21 cellular contexts compared by ENCODE assay signal in the genomic region with DNA sequence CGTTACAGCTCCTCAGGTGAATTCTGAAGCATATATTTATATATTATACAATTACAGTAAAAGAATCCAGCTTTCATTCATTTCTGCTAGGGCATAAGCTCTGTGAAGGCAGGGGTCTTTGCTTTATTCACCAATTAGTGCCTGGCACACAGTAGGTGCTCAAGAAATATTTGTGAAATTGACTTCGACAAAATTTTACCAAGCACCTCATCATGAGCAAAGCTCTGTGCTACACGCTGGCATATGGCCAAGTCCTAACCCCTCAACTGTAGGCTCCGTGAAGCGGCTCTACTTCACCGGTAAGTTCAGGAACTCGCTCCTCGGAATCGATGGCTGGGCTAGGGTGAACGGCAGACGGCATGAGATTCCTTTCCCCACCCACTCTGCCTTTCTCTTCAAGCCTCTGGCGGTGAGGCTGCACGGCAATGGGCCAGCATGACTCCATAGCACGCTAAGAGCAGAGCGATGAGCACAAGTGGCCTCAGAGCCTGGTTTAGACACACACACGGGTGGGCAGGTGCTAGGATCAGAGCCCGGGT. TPM values are rescaled to one million over a fixed set of nuclear protein-coding genes. Genes with fewer than 3 reads are reported as not detected.
A peak's percentile ranks its signal among the peaks of the same experiment; 100 is the strongest.
DNase-seq lines count a peak whose midpoint lies in the region; ATAC-seq and TF ChIP-seq lines count a peak whose summit lies in the region.
"Had no signal": no experiment of that assay in that cellular context is flagged by ENCODE, and none has a peak within 500 bp of the region (broad histone marks: within the 10 kb centered on the region; RNA-seq: fewer than 3 reads in every experiment).

No MANE protein-coding gene starts in this region.

- H4K20me1 ChIP-seq in osteoblast (ENCODE audit: insufficient read depth, low read length): peaks cover 17% of the 10 kb centered on the region

- peaks cover 54% of the 10 kb centered on the region for H3K36me3 Mint-ChIP-seq in activated CD4-positive, alpha-beta T cell treated with anti-CD3 and anti-CD28 coated beads, Interleukin-2, amount 10 ng/mL, durations not matched to agents 24 days and 14 days (ENCODE audit: low read depth)
- H3K36me3 Mint-ChIP-seq in CD4-positive, alpha-beta memory T cell: peaks cover 22 to 54% of the 10 kb centered on the region in 2 donors
- H3K36me3 Mint-ChIP-seq in central memory CD8-positive, alpha-beta T cell (ENCODE audit: insufficient read depth): peaks cover 35% of the 10 kb centered on the region

- peaks cover 20% of the 10 kb centered on the region for H3K4me1 ChIP-seq in CD4-positive, alpha-beta memory T cell (ENCODE audit: insufficient read depth, low read length)
- H3K4me1 ChIP-seq in osteoblast (ENCODE audit: insufficient read depth, low read length): no peaks in the 10 kb centered on the region

- TF ChIP-seq CTCF in osteoblast (IDR thresholded peaks at IDR 0.05; ENCODE audit: extremely low read depth, low read depth, low read length): no peak

- peaks cover 48% of the 10 kb centered on the region for H3K79me2 ChIP-seq in osteoblast (ENCODE audit: insufficient read depth, low read length)

- H3K4me2 ChIP-seq in osteoblast (ENCODE audit: insufficient read depth, low read length): no peak overlapping the region
- H3K4me2 ChIP-seq: PC-9 had no signal

- no peak overlapping the region for H2AFZ ChIP-seq in osteoblast (ENCODE audit: low read length)
- H2AFZ ChIP-seq: PC-9 had no signal

- no peaks in the 10 kb centered on the region for H3K9me3 ChIP-seq in CD4-positive, alpha-beta memory T cell (ENCODE audit: control insufficient read depth in 1 of 2, low read length in 2 of 2)
- no peaks in the 10 kb centered on the region for H3K9me3 ChIP-seq in osteoblast (ENCODE audit: low read depth, low read length)
- H3K9me3 ChIP-seq: esophagus squamous epithelium had no signal

- peak overlapping the region; percentile 44 for H3K27ac ChIP-seq in CD4-positive, alpha-beta memory T cell (ENCODE audit: low read depth, low read length)
- H3K27ac ChIP-seq in osteoblast (ENCODE audit: low read depth, low read length): no peak overlapping the region
- H3K27ac ChIP-seq: PC-9 had no signal

- H3K4me3 Mint-ChIP-seq in activated CD4-positive, alpha-beta T cell treated with anti-CD3 and anti-CD28 coated beads, Interleukin-2, amount 10 ng/mL, durations not matched to agents 24 days and 14 days: no peak overlapping the region
- peak overlapping the region in 3 of 8 donors; percentile 65 to 89 (median 75) for H3K4me3 Mint-ChIP-seq in CD4-positive, alpha-beta memory T cell
- H3K4me3 Mint-ChIP-seq in central memory CD8-positive, alpha-beta T cell: peak overlapping the region; percentile 75
- H3K4me3 Mint-ChIP-seq: endodermal cell, type B pancreatic cell had no signal

- no peaks in the 10 kb centered on the region for H3K9me3 Mint-ChIP-seq in activated CD4-positive, alpha-beta T cell treated with anti-CD3 and anti-CD28 coated beads, Interleukin-2, amount 10 ng/mL, durations not matched to agents 24 days and 14 days
- no peaks in the 10 kb centered on the region for H3K9me3 Mint-ChIP-seq in CD4-positive, alpha-beta memory T cell
- H3K9me3 Mint-ChIP-seq in central memory CD8-positive, alpha-beta T cell: no peaks in the 10 kb centered on the region
- H3K9me3 Mint-ChIP-seq: endodermal cell, type B pancreatic cell had no signal

- POLR2A ChIA-PET in CD4-positive, alpha-beta memory T cell (lab: Charles Lee; ENCODE audit: partially characterized antibody): interaction anchor here (1.4 to 2.8 kb wide), 2 partner anchors 9 to 35 kb away, joined by 3 to 19 read pairs; a partner anchor contains a TSS

- no peak overlapping the region for H3K4me3 ChIP-seq in CD4-positive, alpha-beta memory T cell (ENCODE audit: low read length in 2 of 2)
- no peak overlapping the region for H3K4me3 ChIP-seq in osteoblast (ENCODE audit: insufficient read depth, low read length)
- H3K4me3 ChIP-seq: esophagus squamous epithelium, PC-9 had no signal

- DNase-seq in activated CD4-positive, alpha-beta T cell treated with anti-CD3 and anti-CD28 coated beads, Interleukin-2, amount 10 ng/mL, durations not matched to agents 24 days and 14 days: no peak
- no peak for DNase-seq in activated CD4-positive, alpha-beta T cell treated with anti-CD3 and anti-CD28 coated beads for 1 hour
- DNase-seq in CD4-positive, alpha-beta memory T cell: no peak
- no peak for DNase-seq in central memory CD8-positive, alpha-beta T cell (ENCODE audit: low spot score in 2 of 2)
- DNase-seq in osteoblast (ENCODE audit: insufficient read length, low spot score, missing footprints) (peak; percentile 21), NCI-H510A treated with DMSO at 0.1 percent for 48 hours (lab: John Stamatoyannopoulos, UW) (no peak), KG1 (lab: John Stamatoyannopoulos, UW) (no peak), cerebellar nuclear complex (lab: John Stamatoyannopoulos, UW) (no peak)
- DNase-seq: 8988T; activated naive CD4-positive, alpha-beta T cell; COR-L47; endodermal cell; esophagus squamous epithelium; kidney glomerular epithelial cell; NCI-H1048; NCI-H187 treated with DMSO at 0.1 percent for 48 hours; NCI-H2227 treated with DMSO at 0.1 percent for 48 hours; PC-9; retina; SHP77 treated with DMSO at 0.1 percent for 48 hours had no signal

- intact Hi-C loops in activated CD4-positive, alpha-beta T cell treated with anti-CD3 and anti-CD28 coated beads, Interleukin-2, amount 10 ng/mL, durations not matched to agents 24 days and 14 days (cut with micrococcal nuclease): loop anchor here (2.0 kb wide), 1 partner anchor 35 kb away; a partner anchor contains a TSS
- intact Hi-C loops in CD4-positive, alpha-beta memory T cell (cut with micrococcal nuclease): no loop called here

- CTCF ChIA-PET in CD4-positive, alpha-beta memory T cell (lab: Charles Lee; ENCODE audit: partially characterized antibody): interaction anchor here (0.8 to 1.8 kb wide), 2 partner anchors 8 to 33 kb away, joined by 3 to 8 read pairs; a partner anchor contains a TSS

- peaks cover 24% of the 10 kb centered on the region for H3K36me3 ChIP-seq in CD4-positive, alpha-beta memory T cell (ENCODE audit: insufficient read depth, low read length)
- peaks cover 30% of the 10 kb centered on the region for H3K36me3 ChIP-seq in osteoblast (ENCODE audit: insufficient read depth, low read length)

- H3K27me3 ChIP-seq in CD4-positive, alpha-beta memory T cell (ENCODE audit: insufficient read depth, low read length): no peaks in the 10 kb centered on the region
- no peaks in the 10 kb centered on the region for H3K27me3 ChIP-seq in osteoblast (ENCODE audit: insufficient read depth, low read length)
- H3K27me3 ChIP-seq: esophagus squamous epithelium had no signal

- ATAC-seq in central memory CD8-positive, alpha-beta T cell (replicated peaks; ENCODE audit: extremely low read depth, poor library complexity, severe bottlenecking): no peak

- H3K27me3 Mint-ChIP-seq in activated CD4-positive, alpha-beta T cell treated with anti-CD3 and anti-CD28 coated beads, Interleukin-2, amount 10 ng/mL, durations not matched to agents 24 days and 14 days: no peaks in the 10 kb centered on the region
- no peaks in the 10 kb centered on the region for H3K27me3 Mint-ChIP-seq in CD4-positive, alpha-beta memory T cell
- no peaks in the 10 kb centered on the region for H3K27me3 Mint-ChIP-seq in central memory CD8-positive, alpha-beta T cell
- H3K27me3 Mint-ChIP-seq: type B pancreatic cell had no signal

- peak overlapping the region; percentile 12 for H3K27ac Mint-ChIP-seq in activated CD4-positive, alpha-beta T cell treated with anti-CD3 and anti-CD28 coated beads, Interleukin-2, amount 10 ng/mL, durations not matched to agents 24 days and 14 days
- H3K27ac Mint-ChIP-seq in CD4-positive, alpha-beta memory T cell: peak overlapping the region; percentile 9 to 85 (median 70)
- H3K27ac Mint-ChIP-seq in central memory CD8-positive, alpha-beta T cell (ENCODE audit: low read depth): peak overlapping the region; percentile 88
- H3K27ac Mint-ChIP-seq: endodermal cell, type B pancreatic cell had no signal

- peaks cover 24% of the 10 kb centered on the region for H3K4me1 Mint-ChIP-seq in activated CD4-positive, alpha-beta T cell treated with anti-CD3 and anti-CD28 coated beads, Interleukin-2, amount 10 ng/mL, durations not matched to agents 24 days and 14 days
- peaks cover 16 to 24% (median 19%) of the 10 kb centered on the region in 4 donors for H3K4me1 Mint-ChIP-seq in CD4-positive, alpha-beta memory T cell
- peaks cover 23% of the 10 kb centered on the region for H3K4me1 Mint-ChIP-seq in central memory CD8-positive, alpha-beta T cell
- H3K4me1 Mint-ChIP-seq: endodermal cell had no signal

RNA-seq across cellular contexts. Expression of a gene that starts 8.7 kb away (rescaled TPM):
- total RNA-seq in activated CD4-positive, alpha-beta T cell treated with anti-CD3 and anti-CD28 coated beads, Interleukin-2, amount 10 ng/mL, durations not matched to agents 24 days and 14 days: 50.5 and 51.5 TPM in 2 replicates
- 10 to 100 TPM; 34.6 to 36.0 TPM for total RNA-seq in CD4-positive, alpha-beta memory T cell
- 10 to 100 TPM; 21.8 to 33.9 TPM for polyA plus RNA-seq in CD4-positive, alpha-beta memory T cell
- 27.1 and 29.3 TPM in 2 replicates for total RNA-seq in osteoblast

RNA-seq across cellular contexts. Expression of a gene that starts 34.1 kb away (rescaled TPM):
- 15.0 and 15.9 TPM in 2 replicates for total RNA-seq in activated CD4-positive, alpha-beta T cell treated with anti-CD3 and anti-CD28 coated beads, Interleukin-2, amount 10 ng/mL, durations not matched to agents 24 days and 14 days
- total RNA-seq in CD4-positive, alpha-beta memory T cell: 10 to 100 TPM; 23.2 to 26.1 TPM
- 10 to 100 TPM in 1 of 2 donors, 1 to 10 TPM in 1; 8.2 to 13.0 TPM for polyA plus RNA-seq in CD4-positive, alpha-beta memory T cell
- total RNA-seq in osteoblast: 5.1 and 8.3 TPM in 2 replicates

RNA-seq across cellular contexts. Expression of a gene that starts 34.4 kb away (rescaled TPM):
- total RNA-seq in activated CD4-positive, alpha-beta T cell treated with anti-CD3 and anti-CD28 coated beads, Interleukin-2, amount 10 ng/mL, durations not matched to agents 24 days and 14 days: 46.2 and 48.1 TPM in 2 replicates
- 10 to 100 TPM; 64.0 to 64.4 TPM for total RNA-seq in CD4-positive, alpha-beta memory T cell
- polyA plus RNA-seq in CD4-positive, alpha-beta memory T cell: 10 to 100 TPM; 10.3 to 30.7 TPM
- total RNA-seq in osteoblast: 21.5 and 21.7 TPM in 2 replicates

Comparison
In these comparisons a context has a peak if more than half of its experiments do, and no peak if none do; other contexts are left out.
1. H3K27ac Mint-ChIP-seq: peak in every context shown above with its lines; median percentile 88 in central memory CD8-positive, alpha-beta T cell; 70 in CD4-positive, alpha-beta memory T cell; 12 in activated CD4-positive, alpha-beta T cell treated with anti-CD3 and anti-CD28 coated beads, Interleukin-2, amount 10 ng/mL, durations not matched to agents 24 days and 14 days.